27 cellular contexts compared by ENCODE assay signal in genomic region chr7:78441737-78442136, GRCh38.
A peak's percentile ranks its signal among the peaks of the same experiment; 100 is the strongest.
DNase-seq lines count a peak whose midpoint lies in the region; ATAC-seq and TF ChIP-seq lines count a peak whose summit lies in the region.
"Had no signal": no experiment of that assay in that cellular context is flagged by ENCODE, and none has a peak within 500 bp of the region (broad histone marks: within the 10 kb centered on the region; RNA-seq: fewer than 3 reads in every experiment).

No MANE protein-coding gene starts in this region.

- H3K9me3 Mint-ChIP-seq in WTC11 (no peaks in the 10 kb centered on the region), neural progenitor cell (no peaks in the 10 kb centered on the region)
- H3K9me3 Mint-ChIP-seq in stimulated activated naive B cell treated with anti-CD40 and anti-IgM and Interleukin-4, amounts not matched to agents 10 μg/mL and 1 μg/mL and 100 μg/mL, for 72 hours, result no peaks in the 10 kb centered on the region
- H3K9me3 Mint-ChIP-seq: CD8-positive, alpha-beta T cell had no signal

- no peaks in the 10 kb centered on the region for H3K4me1 ChIP-seq in HEK293 (ENCODE audit: control insufficient read depth, insufficient read depth, low read length)
- H3K4me1 ChIP-seq in neural progenitor cell, result no peaks in the 10 kb centered on the region
- H3K4me1 ChIP-seq: Caco-2, SJSA1 had no signal

- ATAC-seq in WTC11 (peak; percentile 86), GM18861 (IDR thresholded peaks at IDR 0.05; ENCODE audit: unreplicated experiment) (no peak)
- no peak for ATAC-seq in stimulated activated naive B cell treated with anti-CD40 and anti-IgM and Interleukin-4, amounts not matched to agents 10 μg/mL and 1 μg/mL and 100 μg/mL, for 72 hours (replicated peaks)
- ATAC-seq: CD8-positive, alpha-beta T cell; HCT116 had no signal

- H3K4me3 ChIP-seq in HEK293 (ENCODE audit: low read depth, low read length) (no peak overlapping the region), neural progenitor cell (no peak overlapping the region)
- H3K4me3 ChIP-seq: SJSA1 had no signal

- no peak overlapping the region for H3K4me2 ChIP-seq in neural progenitor cell

- H2AFZ ChIP-seq in neural progenitor cell (replicated peaks), result peak overlapping the region; percentile 51

- H3K4me3 Mint-ChIP-seq in WTC11 (no peak overlapping the region), neural progenitor cell (no peak overlapping the region)
- no peak overlapping the region for H3K4me3 Mint-ChIP-seq in stimulated activated naive B cell treated with anti-CD40 and anti-IgM and Interleukin-4, amounts not matched to agents 10 μg/mL and 1 μg/mL and 100 μg/mL, for 72 hours
- H3K4me3 Mint-ChIP-seq: B cell; CD8-positive, alpha-beta T cell had no signal

- H3K9ac ChIP-seq in neural progenitor cell, result no peak overlapping the region

- no peaks in the 10 kb centered on the region for H4K20me1 ChIP-seq in neural progenitor cell (ENCODE audit: low read depth)

- DNase-seq in DMS 273 (lab: John Stamatoyannopoulos, UW; ENCODE audit: unreplicated experiment), result peak; percentile 22
- no peak for DNase-seq in DMS 273 treated with DMSO at 0.1 percent for 48 hours (lab: John Stamatoyannopoulos, UW)
- DNase-seq in WTC11 (ENCODE audit: low spot score), result no peak
- DNase-seq in neural progenitor cell (ENCODE audit: low spot score), result peak; percentile 16
- DNase-seq in activated T-cell treated with anti-CD3 and anti-CD28 coated beads for 4 hours, result no peak
- no peak for DNase-seq in stimulated activated naive B cell treated with anti-CD40 and anti-IgM and Interleukin-4, amounts not matched to agents 10 μg/mL and 1 μg/mL and 100 μg/mL, for 72 hours
- DNase-seq: Caco-2; CD8-positive, alpha-beta T cell; GOT3; KBM-7; MV-4-11; NCI-H1105; NCI-H1436 treated with DMSO at 0.1 percent for 48 hours; NCI-H187 treated with DMSO at 0.1 percent for 48 hours; NCI-H2107; NCI-H2227 treated with DMSO at 0.1 percent for 48 hours; NCI-H526 treated with DMSO at 0.1 percent for 48 hours; Right ventricle myocardium superior; RPMI8226; T-helper 1 cell had no signal

- H3K9me3 ChIP-seq in HEK293 (ENCODE audit: control insufficient read depth, insufficient read depth, low read depth, low read length) (no peaks in the 10 kb centered on the region), neural progenitor cell (ENCODE audit: low read depth) (no peaks in the 10 kb centered on the region)
- H3K9me3 ChIP-seq: Caco-2, SJSA1 had no signal

- H3K27ac Mint-ChIP-seq in WTC11 (peak overlapping the region; percentile 51; the same call in 1 of the 2 replicates), neural progenitor cell (no peak overlapping the region)
- no peak overlapping the region for H3K27ac Mint-ChIP-seq in stimulated activated naive B cell treated with anti-CD40 and anti-IgM and Interleukin-4, amounts not matched to agents 10 μg/mL and 1 μg/mL and 100 μg/mL, for 72 hours
- H3K27ac Mint-ChIP-seq: B cell; CD8-positive, alpha-beta T cell had no signal

- CTCF ChIA-PET in HEK293 (lab: Yijun Ruan, JAX), result interaction anchor here (0.5 kb wide), 1 partner anchor 307 kb away, joined by 3 read pairs; no protein-coding TSS in a partner anchor
- CTCF ChIA-PET in WTC11 (lab: Charles Lee), result interaction anchor here (0.8 to 1.8 kb wide), 4 partner anchors 10 to 421 kb away, joined by 3 to 6 read pairs (median 4); no protein-coding TSS in a partner anchor

- H3F3A ChIP-seq in neural progenitor cell (ENCODE audit: low read depth), result no peaks in the 10 kb centered on the region

- H3K36me3 Mint-ChIP-seq in WTC11 (no peaks in the 10 kb centered on the region), neural progenitor cell (no peaks in the 10 kb centered on the region)
- no peaks in the 10 kb centered on the region for H3K36me3 Mint-ChIP-seq in stimulated activated naive B cell treated with anti-CD40 and anti-IgM and Interleukin-4, amounts not matched to agents 10 μg/mL and 1 μg/mL and 100 μg/mL, for 72 hours
- H3K36me3 Mint-ChIP-seq: CD8-positive, alpha-beta T cell had no signal

- TF ChIP-seq CTCF in HEK293 (tag by site-specific recombination; IDR thresholded peaks at IDR 0.05), result no peak
- no peak for TF ChIP-seq CTCF in WTC11 (IDR thresholded peaks at IDR 0.05)
- TF ChIP-seq CTCF in neural progenitor cell (IDR thresholded peaks at IDR 0.05), result peak; percentile 18

- no peaks in the 10 kb centered on the region for H3K27me3 ChIP-seq in neural progenitor cell
- H3K27me3 ChIP-seq: SJSA1 had no signal

- H3K27me3 Mint-ChIP-seq in WTC11 (ENCODE audit: low read depth) (no peaks in the 10 kb centered on the region), neural progenitor cell (ENCODE audit: insufficient read depth, low read depth) (no peaks in the 10 kb centered on the region)
- no peaks in the 10 kb centered on the region for H3K27me3 Mint-ChIP-seq in stimulated activated naive B cell treated with anti-CD40 and anti-IgM and Interleukin-4, amounts not matched to agents 10 μg/mL and 1 μg/mL and 100 μg/mL, for 72 hours
- H3K27me3 Mint-ChIP-seq: B cell had no signal

- H3K4me1 Mint-ChIP-seq in WTC11 (peaks cover 30% of the 10 kb centered on the region), neural progenitor cell (peaks cover 3% of the 10 kb centered on the region)
- H3K4me1 Mint-ChIP-seq in stimulated activated naive B cell treated with anti-CD40 and anti-IgM and Interleukin-4, amounts not matched to agents 10 μg/mL and 1 μg/mL and 100 μg/mL, for 72 hours, result no peaks in the 10 kb centered on the region
- H3K4me1 Mint-ChIP-seq: B cell had no signal

- H3K36me3 ChIP-seq in HEK293 (ENCODE audit: control insufficient read depth in 2 of 2, insufficient read depth in 1 of 2, low read length in 2 of 2) (no peaks in the 10 kb centered on the region), neural progenitor cell (no peaks in the 10 kb centered on the region)
- H3K36me3 ChIP-seq: SJSA1 had no signal

- no peak overlapping the region for H3K27ac ChIP-seq in HEK293 (ENCODE audit: extremely low read depth, low read depth, low read length)
- H3K27ac ChIP-seq in neural progenitor cell, result no peak overlapping the region
- H3K27ac ChIP-seq: 22Rv1, C4-2B, SJSA1 had no signal

- no peaks in the 10 kb centered on the region for H3K79me2 ChIP-seq in neural progenitor cell (ENCODE audit: low read depth)

- POLR2A ChIA-PET in HEK293 (lab: Yijun Ruan, JAX) (no interaction called here), WTC11 (lab: Charles Lee) (no interaction called here)

TF ChIP-seq in HEK293, 187 proteins besides CTCF, POLR2A, EP300 and RAD21:
- TF ChIP-seq ZNF140 (tag by site-specific recombination; IDR thresholded peaks at IDR 0.05) (no peak), ZNF266 (tag by site-specific recombination; IDR thresholded peaks at IDR 0.05; ENCODE audit: low read depth) (no peak), ZNF561 (tag by site-specific recombination; IDR thresholded peaks at IDR 0.05; ENCODE audit: borderline replicate concordance) (no peak), SCRT2 (tag by site-specific recombination; IDR thresholded peaks at IDR 0.05) (0 out of 2 replicates have a peak, but pooled peaks have one; percentile 30)
TF ChIP-seq in HEK293: peak in this region for 1.

TF ChIP-seq in WTC11, 78 proteins besides CTCF, POLR2A, EP300 and RAD21 (continues in another document):
- TF ChIP-seq ZSCAN18 (CRISPR knock-in tag; IDR thresholded peaks at IDR 0.05) (no peak), ZBTB21 (CRISPR knock-in tag; IDR thresholded peaks at IDR 0.05; ENCODE audit: borderline replicate concordance) (no peak), JUN (CRISPR knock-in tag; IDR thresholded peaks at IDR 0.05) (no peak), SMAD3 (CRISPR knock-in tag; IDR thresholded peaks at IDR 0.05; ENCODE audit: borderline replicate concordance) (no peak), CREM (CRISPR knock-in tag; IDR thresholded peaks at IDR 0.05) (no peak), ZNF121 (CRISPR knock-in tag; IDR thresholded peaks at IDR 0.05) (no peak)
- TF ChIP-seq, protein P1, sequence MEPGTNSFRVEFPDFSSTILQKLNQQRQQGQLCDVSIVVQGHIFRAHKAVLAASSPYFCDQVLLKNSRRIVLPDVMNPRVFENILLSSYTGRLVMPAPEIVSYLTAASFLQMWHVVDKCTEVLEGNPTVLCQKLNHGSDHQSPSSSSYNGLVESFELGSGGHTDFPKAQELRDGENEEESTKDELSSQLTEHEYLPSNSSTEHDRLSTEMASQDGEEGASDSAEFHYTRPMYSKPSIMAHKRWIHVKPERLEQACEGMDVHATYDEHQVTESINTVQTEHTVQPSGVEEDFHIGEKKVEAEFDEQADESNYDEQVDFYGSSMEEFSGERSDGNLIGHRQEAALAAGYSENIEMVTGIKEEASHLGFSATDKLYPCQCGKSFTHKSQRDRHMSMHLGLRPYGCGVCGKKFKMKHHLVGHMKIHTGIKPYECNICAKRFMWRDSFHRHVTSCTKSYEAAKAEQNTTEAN (CRISPR knock-in tag; IDR thresholded peaks at IDR 0.05), result no peak
- TF ChIP-seq, protein P2, sequence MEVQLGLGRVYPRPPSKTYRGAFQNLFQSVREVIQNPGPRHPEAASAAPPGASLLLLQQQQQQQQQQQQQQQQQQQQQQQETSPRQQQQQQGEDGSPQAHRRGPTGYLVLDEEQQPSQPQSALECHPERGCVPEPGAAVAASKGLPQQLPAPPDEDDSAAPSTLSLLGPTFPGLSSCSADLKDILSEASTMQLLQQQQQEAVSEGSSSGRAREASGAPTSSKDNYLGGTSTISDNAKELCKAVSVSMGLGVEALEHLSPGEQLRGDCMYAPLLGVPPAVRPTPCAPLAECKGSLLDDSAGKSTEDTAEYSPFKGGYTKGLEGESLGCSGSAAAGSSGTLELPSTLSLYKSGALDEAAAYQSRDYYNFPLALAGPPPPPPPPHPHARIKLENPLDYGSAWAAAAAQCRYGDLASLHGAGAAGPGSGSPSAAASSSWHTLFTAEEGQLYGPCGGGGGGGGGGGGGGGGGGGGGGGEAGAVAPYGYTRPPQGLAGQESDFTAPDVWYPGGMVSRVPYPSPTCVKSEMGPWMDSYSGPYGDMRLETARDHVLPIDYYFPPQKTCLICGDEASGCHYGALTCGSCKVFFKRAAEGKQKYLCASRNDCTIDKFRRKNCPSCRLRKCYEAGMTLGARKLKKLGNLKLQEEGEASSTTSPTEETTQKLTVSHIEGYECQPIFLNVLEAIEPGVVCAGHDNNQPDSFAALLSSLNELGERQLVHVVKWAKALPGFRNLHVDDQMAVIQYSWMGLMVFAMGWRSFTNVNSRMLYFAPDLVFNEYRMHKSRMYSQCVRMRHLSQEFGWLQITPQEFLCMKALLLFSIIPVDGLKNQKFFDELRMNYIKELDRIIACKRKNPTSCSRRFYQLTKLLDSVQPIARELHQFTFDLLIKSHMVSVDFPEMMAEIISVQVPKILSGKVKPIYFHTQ (CRISPR knock-in tag; IDR thresholded peaks at IDR 0.05), result no peak

Comparison
In these comparisons a context has a peak if more than half of its experiments do, and no peak if none do; other contexts are left out.
1. DNase-seq: peak in DMS 273 (single experiment) and neural progenitor cell (single experiment); none in DMS 273 treated with DMSO at 0.1 percent for 48 hours (single experiment), WTC11 (single experiment), activated T-cell treated with anti-CD3 and anti-CD28 coated beads for 4 hours (single experiment) and stimulated activated naive B cell treated with anti-CD40 and anti-IgM and Interleukin-4, amounts not matched to agents 10 μg/mL and 1 μg/mL and 100 μg/mL, for 72 hours (single experiment).